In the genomic region with DNA sequence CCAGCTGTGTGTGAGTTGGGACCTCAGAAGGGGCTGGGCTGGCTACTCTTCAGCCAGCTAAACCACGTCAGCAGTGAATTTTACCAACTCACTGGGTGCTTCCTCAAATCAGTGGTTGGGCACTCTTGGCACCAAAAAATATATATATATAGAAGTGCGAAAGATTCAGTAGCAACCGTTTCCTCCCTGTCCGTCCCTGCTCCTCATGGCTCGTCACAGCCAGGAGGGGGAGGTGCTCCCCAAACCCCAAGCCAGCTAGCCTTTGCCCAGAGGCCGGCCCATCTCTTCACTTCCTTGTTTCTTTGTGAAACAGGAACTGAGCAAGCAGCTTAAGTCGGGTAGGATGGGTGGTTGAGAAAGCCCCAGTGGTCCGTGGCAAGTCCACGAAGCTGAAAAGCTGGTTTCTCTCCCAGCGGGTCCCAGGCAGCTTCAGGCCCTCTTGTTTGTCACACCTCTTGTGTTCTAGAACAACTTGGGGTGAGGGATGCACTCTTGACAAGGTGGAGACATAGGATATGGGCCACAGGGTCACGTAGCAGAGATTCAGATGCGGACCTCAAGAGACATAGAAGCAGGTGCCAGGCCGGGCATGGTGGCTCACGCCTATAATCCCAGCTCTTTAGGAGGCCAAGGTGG, we compare ENCODE assay signal across 10 cellular contexts. TPM values are rescaled to one million over a fixed set of nuclear protein-coding genes. Genes with fewer than 3 reads are reported as not detected.
A peak's percentile ranks its signal among the peaks of the same experiment; 100 is the strongest.
DNase-seq lines count a peak whose midpoint lies in the region; ATAC-seq and TF ChIP-seq lines count a peak whose summit lies in the region.
"Had no signal": no experiment of that assay in that cellular context is flagged by ENCODE, and none has a peak within 500 bp of the region (broad histone marks: within the 10 kb centered on the region; RNA-seq: fewer than 3 reads in every experiment).

No MANE protein-coding gene starts in this region.

- H3K4me1 ChIP-seq in muscle layer of duodenum (ENCODE audit: control insufficient read depth in 1 of 2, insufficient read depth in 2 of 2, low read length in 2 of 2), result peaks cover 0 to 5% of the 10 kb centered on the region in 2 donors
- H3K4me1 ChIP-seq: parathyroid adenoma had no signal

- H3K4me3 Mint-ChIP-seq in activated T-helper 2 cell treated with anti-CD3 and anti-CD28 coated beads, Interferon-gamma antibody, Interleukin-2, Interleukin-4, amounts not matched to agents 10 μg/mL and 5 μg/mL and 100 μg/mL, durations not matched to agents 14 hours and 24 hours and 36 hours (ENCODE audit: low read depth), result peak overlapping the region; percentile 30

- no peaks in the 10 kb centered on the region for H3K9me3 ChIP-seq in muscle layer of duodenum (ENCODE audit: control insufficient read depth in 1 of 2, low read length in 2 of 2)

- H3K27ac ChIP-seq in muscle layer of duodenum (ENCODE audit: low read length), result peak overlapping the region; percentile 75
- H3K27ac ChIP-seq: parathyroid adenoma had no signal

- peaks cover 56% of the 10 kb centered on the region for H3K4me1 Mint-ChIP-seq in activated T-helper 2 cell treated with anti-CD3 and anti-CD28 coated beads, Interferon-gamma antibody, Interleukin-2, Interleukin-4, amounts not matched to agents 10 μg/mL and 5 μg/mL and 100 μg/mL, durations not matched to agents 14 hours and 24 hours and 36 hours (ENCODE audit: low read depth)

- H3K9me3 Mint-ChIP-seq in activated T-helper 2 cell treated with anti-CD3 and anti-CD28 coated beads, Interferon-gamma antibody, Interleukin-2, Interleukin-4, amounts not matched to agents 10 μg/mL and 5 μg/mL and 100 μg/mL, durations not matched to agents 14 hours and 24 hours and 36 hours, result no peaks in the 10 kb centered on the region

- no peaks in the 10 kb centered on the region for H3K36me3 ChIP-seq in muscle layer of duodenum (ENCODE audit: control insufficient read depth in 1 of 2, insufficient read depth in 2 of 2, low read length in 2 of 2)

- no peaks in the 10 kb centered on the region for H3K27me3 Mint-ChIP-seq in activated T-helper 2 cell treated with anti-CD3 and anti-CD28 coated beads, Interferon-gamma antibody, Interleukin-2, Interleukin-4, amounts not matched to agents 10 μg/mL and 5 μg/mL and 100 μg/mL, durations not matched to agents 14 hours and 24 hours and 36 hours (ENCODE audit: low read depth)

- H3K27me3 ChIP-seq in muscle layer of duodenum (ENCODE audit: low read depth, low read length), result no peaks in the 10 kb centered on the region

- peak overlapping the region; percentile 93 for H3K27ac Mint-ChIP-seq in activated T-helper 2 cell treated with anti-CD3 and anti-CD28 coated beads, Interferon-gamma antibody, Interleukin-2, Interleukin-4, amounts not matched to agents 10 μg/mL and 5 μg/mL and 100 μg/mL, durations not matched to agents 14 hours and 24 hours and 36 hours

- ATAC-seq in GM21367 (IDR thresholded peaks at IDR 0.05; ENCODE audit: unreplicated experiment), result peak; percentile 66
- ATAC-seq in HG03558 (IDR thresholded peaks at IDR 0.05; ENCODE audit: extremely low read depth, unreplicated experiment), result peak; percentile 59

- intact Hi-C loops in activated T-helper 2 cell treated with anti-CD3 and anti-CD28 coated beads, Interferon-gamma antibody, Interleukin-2, Interleukin-4, amounts not matched to agents 10 μg/mL and 5 μg/mL and 100 μg/mL, durations not matched to agents 14 hours and 24 hours and 36 hours (cut with micrococcal nuclease), result loop anchor here (1.0 kb wide), 1 partner anchor 8 kb away; no protein-coding TSS in a partner anchor

- H3K36me3 Mint-ChIP-seq in activated T-helper 2 cell treated with anti-CD3 and anti-CD28 coated beads, Interferon-gamma antibody, Interleukin-2, Interleukin-4, amounts not matched to agents 10 μg/mL and 5 μg/mL and 100 μg/mL, durations not matched to agents 14 hours and 24 hours and 36 hours (ENCODE audit: low read depth), result no peaks in the 10 kb centered on the region

- DNase-seq in GM12864 (ENCODE audit: low read depth) (peak; percentile 85), glomerular visceral epithelial cell (ENCODE audit: extremely low spot score) (no peak), middle frontal gyrus (ENCODE audit: extremely low spot score, low spot score) (no peak), NCI-H1105 (lab: John Stamatoyannopoulos, UW) (no peak)
- DNase-seq in activated T-helper 2 cell treated with anti-CD3 and anti-CD28 coated beads, Interferon-gamma antibody, Interleukin-2, Interleukin-4, amounts not matched to agents 10 μg/mL and 5 μg/mL and 100 μg/mL, durations not matched to agents 14 hours and 24 hours and 36 hours (ENCODE audit: low spot score), result no peak

- H3K4me3 ChIP-seq in GM12864 (ENCODE audit: low read depth, low read length), result no peak overlapping the region
- H3K4me3 ChIP-seq in muscle layer of duodenum (ENCODE audit: low read depth in 1 of 2, low read length in 2 of 2), result no peak overlapping the region

- TF ChIP-seq CTCF in GM12864 (IDR thresholded peaks at IDR 0.05; ENCODE audit: low read depth, low read length, missing control alignments), result no peak

RNA-seq across cellular contexts. Expression of gene SASH3, which starts 6.8 kb away (rescaled TPM):
- 89.8 and 102 TPM in 2 replicates for total RNA-seq in activated T-helper 2 cell treated with anti-CD3 and anti-CD28 coated beads, Interferon-gamma antibody, Interleukin-2, Interleukin-4, amounts not matched to agents 10 μg/mL and 5 μg/mL and 100 μg/mL, durations not matched to agents 14 hours and 24 hours and 36 hours
- total RNA-seq: astrocyte had no signal

RNA-seq across cellular contexts. Expression of gene XPNPEP2, which starts 34.1 kb away (rescaled TPM):
- 0.11 and 0.16 TPM in 2 replicates for total RNA-seq in activated T-helper 2 cell treated with anti-CD3 and anti-CD28 coated beads, Interferon-gamma antibody, Interleukin-2, Interleukin-4, amounts not matched to agents 10 μg/mL and 5 μg/mL and 100 μg/mL, durations not matched to agents 14 hours and 24 hours and 36 hours
- total RNA-seq: astrocyte had no signal
